ENCODE assay signal across 8 cellular contexts in genomic region chr22:23894710-23895598, GRCh38. TPM values are rescaled to one million over a fixed set of nuclear protein-coding genes. Genes with fewer than 3 reads are reported as not detected.
DNase-seq lines count a peak whose midpoint lies in the region; ATAC-seq and TF ChIP-seq lines count a peak whose summit lies in the region.

No MANE protein-coding gene starts in this region.

- no peaks in the 10 kb centered on the region for H3K9me3 ChIP-seq in CD4-positive, CD25-positive, alpha-beta regulatory T cell (ENCODE audit: control insufficient read depth in 2 of 2, low read length in 2 of 2)
- no peaks in the 10 kb centered on the region for H3K9me3 ChIP-seq in stomach

- TF ChIP-seq EP300 in Ishikawa (IDR thresholded peaks at IDR 0.05; ENCODE audit: borderline replicate concordance) (no peak), stomach (IDR thresholded peaks at IDR 0.05) (no peak)

- peak overlapping the region; percentile 90 for H3K27ac ChIP-seq in CD4-positive, CD25-positive, alpha-beta regulatory T cell (ENCODE audit: insufficient read depth, low read length, poor library complexity, severe bottlenecking)
- peak overlapping the region; percentile 95 to 99 (median 97) for H3K27ac ChIP-seq in stomach

- H3K27me3 ChIP-seq in CD4-positive, CD25-positive, alpha-beta regulatory T cell (ENCODE audit: control insufficient read depth, insufficient read depth, low read length): no peaks in the 10 kb centered on the region
- H3K27me3 ChIP-seq in stomach: no peaks in the 10 kb centered on the region

- peak; percentile 17 to 18 for ATAC-seq in CD4-positive, CD25-positive, alpha-beta regulatory T cell (ENCODE audit: low read depth in 2 of 2)
- ATAC-seq in GM19468 (IDR thresholded peaks at IDR 0.05; ENCODE audit: extremely low read depth, unreplicated experiment): peak; percentile 6

- peaks cover 6% of the 10 kb centered on the region for H3K36me3 ChIP-seq in CD4-positive, CD25-positive, alpha-beta regulatory T cell (ENCODE audit: control insufficient read depth, insufficient read depth, low read length)
- H3K36me3 ChIP-seq in stomach: peaks cover 19 to 24% (median 22%) of the 10 kb centered on the region in 4 donors

- peak; percentile 15; the same call in 1 of the 2 replicates for TF ChIP-seq RAD21 in Ishikawa (IDR thresholded peaks at IDR 0.05; ENCODE audit: low read depth)

- no peak for TF ChIP-seq POLR2A in stomach (IDR thresholded peaks at IDR 0.05)

- H3K27ac Mint-ChIP-seq in CD4-positive, CD25-positive, alpha-beta regulatory T cell: peak overlapping the region; percentile 76 to 96 (median 94)
- H3K27ac Mint-ChIP-seq in neural crest cell (ENCODE audit: unreplicated experiment): peak overlapping the region; percentile 98

- peaks cover 5% of the 10 kb centered on the region for H3K36me3 Mint-ChIP-seq in CD4-positive, CD25-positive, alpha-beta regulatory T cell
- peaks cover 10% of the 10 kb centered on the region for H3K36me3 Mint-ChIP-seq in neural crest cell (ENCODE audit: low read depth)

- intact Hi-C loops in stomach (cut with DNase I; ENCODE audit: low total_unique reads): no loop called here

- H3K4me3 Mint-ChIP-seq in CD4-positive, CD25-positive, alpha-beta regulatory T cell: peak overlapping the region; percentile 93 to 98 (median 96)
- H3K4me3 Mint-ChIP-seq in neural crest cell: peak overlapping the region; percentile 97

- H3K27me3 Mint-ChIP-seq in CD4-positive, CD25-positive, alpha-beta regulatory T cell: peaks cover 4% of the 10 kb centered on the region
- peaks cover 5% of the 10 kb centered on the region for H3K27me3 Mint-ChIP-seq in neural crest cell (ENCODE audit: low read depth)

- H3K9me3 Mint-ChIP-seq in CD4-positive, CD25-positive, alpha-beta regulatory T cell: peaks cover 0 to 2% (median 0%) of the 10 kb centered on the region in 7 donors
- peaks cover 12% of the 10 kb centered on the region for H3K9me3 Mint-ChIP-seq in neural crest cell

- peaks cover 0 to 37% (median 18%) of the 10 kb centered on the region in 4 donors for H3K4me1 Mint-ChIP-seq in CD4-positive, CD25-positive, alpha-beta regulatory T cell
- H3K4me1 Mint-ChIP-seq in neural crest cell: peaks cover 27% of the 10 kb centered on the region

- 1 to 3% (median 1%) methylated on average over 39 to 79 of the region's 79 CpGs for whole genome bisulfite sequencing in stomach, 5 donors

- peak overlapping the region; percentile 53 for H3K4me3 ChIP-seq in CD4-positive, CD25-positive, alpha-beta regulatory T cell (ENCODE audit: low read depth, low read length)
- peak overlapping the region; percentile 63 to 79 (median 74) for H3K4me3 ChIP-seq in stomach

- H3K4me1 ChIP-seq in CD4-positive, CD25-positive, alpha-beta regulatory T cell (ENCODE audit: control insufficient read depth, insufficient read depth, low read length, poor library complexity, severe bottlenecking): peaks cover 24% of the 10 kb centered on the region
- peaks cover 19 to 37% (median 33%) of the 10 kb centered on the region in 4 donors for H3K4me1 ChIP-seq in stomach

- TF ChIP-seq CTCF in neural crest cell (conservative IDR thresholded peaks at IDR 0.05) (peak; percentile 59), stomach (IDR thresholded peaks at IDR 0.05) (peak in 3 of 7 experiments; percentile 6 to 23 (median 22))

- peak; percentile 50 to 84 (median 52) for DNase-seq in CD4-positive, CD25-positive, alpha-beta regulatory T cell
- DNase-seq in RPMI7951 (ENCODE audit: low read depth): peak; percentile 74
- peak; percentile 46 for DNase-seq in activated effector memory CD4-positive, alpha-beta T cell treated with Interleukin-2 at 50 U/mL for 16 hours
- peak; percentile 65 for DNase-seq in fibroblast of the conjunctiva (ENCODE audit: low read depth)
- DNase-seq in neural crest cell (ENCODE audit: low read depth, low spot score): peak; percentile 50
- peak; percentile 80 for DNase-seq in stomach

TF ChIP-seq in Ishikawa, 13 proteins besides CTCF, POLR2A, EP300 and RAD21:
- TF ChIP-seq CEBPB (IDR thresholded peaks at IDR 0.05) (peak; percentile 44; the same call in 1 of the 2 replicates), TAF1 (IDR thresholded peaks at IDR 0.05; ENCODE audit: low read depth) (no peak; the same call in 1 of the 2 replicates), MAX (IDR thresholded peaks at IDR 0.05) (peak; percentile 96), USF1 (IDR thresholded peaks at IDR 0.05) (peak; percentile 70), TEAD4 (IDR thresholded peaks at IDR 0.05) (no peak; the same call in none of the 2 replicates), REST (IDR thresholded peaks at IDR 0.05; ENCODE audit: low read depth) (no peak), FOXM1 (IDR thresholded peaks at IDR 0.05; ENCODE audit: borderline replicate concordance, low read depth) (no peak), EGR1 (IDR thresholded peaks at IDR 0.05) (no peak), CREB1 (IDR thresholded peaks at IDR 0.05; ENCODE audit: low read depth) (peak; percentile 15), NFIC (IDR thresholded peaks at IDR 0.05) (peak; percentile 24; the same call in 1 of the 2 replicates), TCF12 (IDR thresholded peaks at IDR 0.05; ENCODE audit: low read depth) (peak; percentile 57), ZBTB7A (IDR thresholded peaks at IDR 0.05; ENCODE audit: low read depth) (no peak; the same call in 1 of the 2 replicates), YY1 (IDR thresholded peaks at IDR 0.05; ENCODE audit: low read depth) (no peak)

RNA-seq across cellular contexts. Expression of gene MIF, which starts 0.8 kb away (rescaled TPM):
- total RNA-seq in CD4-positive, CD25-positive, alpha-beta regulatory T cell: 202 TPM
- polyA plus RNA-seq in CD4-positive, CD25-positive, alpha-beta regulatory T cell: 1,000 to 10,000 TPM; 1,100 to 1,384 (median 1,231) TPM
- total RNA-seq in RPMI7951 (2014; rRNA removed; shearing (Covaris generic)): 582 and 667 TPM in 2 replicates
- 637 and 642 TPM in 2 replicates for total RNA-seq in neural crest cell
- total RNA-seq in stomach: 100 to 1,000 TPM in 4 of 5 donors, 10 to 100 TPM in 1; 59.5 to 293 (median 214) TPM
- 100 to 1,000 TPM; 496 to 940 (median 891) TPM for polyA plus RNA-seq in stomach

RNA-seq across cellular contexts. Expression of gene SLC2A11, which starts 37.3 kb away (rescaled TPM):
- total RNA-seq in CD4-positive, CD25-positive, alpha-beta regulatory T cell: 8.6 TPM
- 1 to 10 TPM; 2.5 to 4.6 (median 4.1) TPM for polyA plus RNA-seq in CD4-positive, CD25-positive, alpha-beta regulatory T cell
- 32.1 and 39.5 TPM in 2 replicates for total RNA-seq in RPMI7951 (2014; rRNA removed; shearing (Covaris generic))
- total RNA-seq in neural crest cell (17.1 and 18.2 TPM in 2 replicates), stomach (10 to 100 TPM in 1 of 5 donors, 1 to 10 TPM in 4; 3.2 to 10.3 (median 6.6) TPM)
- polyA plus RNA-seq in stomach: 1 to 10 TPM; 5.8 to 9.1 (median 6.7) TPM

RNA-seq across cellular contexts. Expression of gene DERL3, which starts 56.1 kb away (rescaled TPM):
- total RNA-seq in CD4-positive, CD25-positive, alpha-beta regulatory T cell: 1.0 TPM
- under 1 TPM in 1 of 4 donors, not detected in 3; 0.53 TPM for polyA plus RNA-seq in CD4-positive, CD25-positive, alpha-beta regulatory T cell
- 1.9 and 4.2 TPM in 2 replicates for total RNA-seq in RPMI7951 (2014; rRNA removed; shearing (Covaris generic))
- 5.7 TPM in 2 replicates for total RNA-seq in neural crest cell
- 10 to 100 TPM in 2 of 5 donors, 1 to 10 TPM in 2, under 1 TPM in 1; 0.45 to 24.1 (median 5.2) TPM for total RNA-seq in stomach
- 10 to 100 TPM in 1 of 3 donors, 1 to 10 TPM in 2; 6.2 to 24.5 (median 7.9) TPM for polyA plus RNA-seq in stomach

Comparison
In these comparisons a context has a peak if more than half of its experiments do, and no peak if none do; other contexts are left out.
1. Peak in every context shown above with its lines: DNase-seq, ATAC-seq, H3K4me3 ChIP-seq and H3K27ac ChIP-seq.